In genomic region chr1:36369472-36369871, GRCh38 we compare ENCODE assay signal across 10 cellular contexts. TPM values are rescaled to one million over a fixed set of nuclear protein-coding genes. Genes with fewer than 3 reads are reported as not detected.
DNase-seq lines count a peak whose midpoint lies in the region; ATAC-seq, FAIRE-seq and TF ChIP-seq lines count a peak whose summit lies in the region.
"Had no signal": no experiment of that assay in that cellular context is flagged by ENCODE, and none has a peak within 500 bp of the region (broad histone marks: within the 10 kb centered on the region; RNA-seq: fewer than 3 reads in every experiment).

No MANE protein-coding gene starts in this region.

- H3K4me3 ChIP-seq in astrocyte (ENCODE audit: insufficient read depth, low read depth, low read length): no peak overlapping the region
- no peak overlapping the region for H3K4me3 ChIP-seq in subcutaneous abdominal adipose tissue (ENCODE audit: low read depth in 1 of 5, low read length in 5 of 5)
- H3K4me3 ChIP-seq in upper lobe of right lung: no peak overlapping the region
- H3K4me3 ChIP-seq: skin epidermis had no signal

- no peak overlapping the region for H3K4me3 Mint-ChIP-seq in activated CD8-positive, alpha-beta memory T cell treated with anti-CD3 and anti-CD28 coated beads, Interleukin-2, amount 10 ng/mL, durations not matched to agents 7 days and 5 days
- H3K4me3 Mint-ChIP-seq in astrocyte (ENCODE audit: unreplicated experiment): peak overlapping the region; percentile 48

- no peak overlapping the region for H2AFZ ChIP-seq in astrocyte (ENCODE audit: low read depth, low read length)

- no peaks in the 10 kb centered on the region for H3K27me3 Mint-ChIP-seq in activated CD8-positive, alpha-beta memory T cell treated with anti-CD3 and anti-CD28 coated beads, Interleukin-2, amount 10 ng/mL, durations not matched to agents 7 days and 5 days
- no peaks in the 10 kb centered on the region for H3K27me3 Mint-ChIP-seq in astrocyte (ENCODE audit: low read depth, unreplicated experiment)

- no peaks in the 10 kb centered on the region for H3K9me3 ChIP-seq in KOPT-K1 (ENCODE audit: insufficient read depth, low read length, poor library complexity, severe bottlenecking)
- H3K9me3 ChIP-seq in astrocyte (ENCODE audit: insufficient read depth, low read depth, low read length): no peaks in the 10 kb centered on the region
- no peaks in the 10 kb centered on the region for H3K9me3 ChIP-seq in subcutaneous abdominal adipose tissue (ENCODE audit: control insufficient read depth in 5 of 5, low read length in 5 of 5)
- H3K9me3 ChIP-seq in upper lobe of right lung: no peaks in the 10 kb centered on the region

- peaks cover 8% of the 10 kb centered on the region for H3K36me3 Mint-ChIP-seq in activated CD8-positive, alpha-beta memory T cell treated with anti-CD3 and anti-CD28 coated beads, Interleukin-2, amount 10 ng/mL, durations not matched to agents 7 days and 5 days
- peaks cover 4% of the 10 kb centered on the region for H3K36me3 Mint-ChIP-seq in astrocyte (ENCODE audit: low read depth, unreplicated experiment)

- peaks cover 4% of the 10 kb centered on the region; the same call in 1 of the 2 replicates for H3K36me3 ChIP-seq in KOPT-K1 (ENCODE audit: insufficient read depth, low read length)
- peaks cover 3% of the 10 kb centered on the region for H3K36me3 ChIP-seq in astrocyte (ENCODE audit: insufficient read depth, low read length)
- peaks cover 0 to 18% (median 15%) of the 10 kb centered on the region in 5 donors for H3K36me3 ChIP-seq in subcutaneous abdominal adipose tissue (ENCODE audit: control insufficient read depth in 5 of 5, insufficient read depth in 5 of 5, low read length in 5 of 5)
- H3K36me3 ChIP-seq in upper lobe of right lung: no peaks in the 10 kb centered on the region

- H3K9ac ChIP-seq in astrocyte (ENCODE audit: low read length): no peak overlapping the region
- H3K9ac ChIP-seq in subcutaneous abdominal adipose tissue (ENCODE audit: low read length in 5 of 5): no peak overlapping the region

- H3K4me2 ChIP-seq in astrocyte (ENCODE audit: low read length): no peak overlapping the region

- no peaks in the 10 kb centered on the region for H3K9me3 Mint-ChIP-seq in activated CD8-positive, alpha-beta memory T cell treated with anti-CD3 and anti-CD28 coated beads, Interleukin-2, amount 10 ng/mL, durations not matched to agents 7 days and 5 days (ENCODE audit: low read depth)
- no peaks in the 10 kb centered on the region for H3K9me3 Mint-ChIP-seq in astrocyte (ENCODE audit: unreplicated experiment)
- H3K9me3 Mint-ChIP-seq: neural crest cell had no signal

- H3K27ac Mint-ChIP-seq in activated CD8-positive, alpha-beta memory T cell treated with anti-CD3 and anti-CD28 coated beads, Interleukin-2, amount 10 ng/mL, durations not matched to agents 7 days and 5 days: peak overlapping the region; percentile 71
- H3K27ac Mint-ChIP-seq in astrocyte (ENCODE audit: unreplicated experiment): no peak overlapping the region

- peaks cover 69% of the 10 kb centered on the region for H3K4me1 Mint-ChIP-seq in activated CD8-positive, alpha-beta memory T cell treated with anti-CD3 and anti-CD28 coated beads, Interleukin-2, amount 10 ng/mL, durations not matched to agents 7 days and 5 days
- peaks cover 66% of the 10 kb centered on the region for H3K4me1 Mint-ChIP-seq in astrocyte (ENCODE audit: low read depth, unreplicated experiment)

- H4K20me1 ChIP-seq in astrocyte (ENCODE audit: insufficient read depth, low read length): peaks cover 48% of the 10 kb centered on the region

- H3K79me2 ChIP-seq in astrocyte (ENCODE audit: insufficient read depth, low read length): peaks cover 75% of the 10 kb centered on the region

- CTCF ChIA-PET in activated CD8-positive, alpha-beta memory T cell treated with anti-CD3 and anti-CD28 coated beads, Interleukin-2, amount 10 ng/mL, durations not matched to agents 7 days and 5 days (lab: Charles Lee): interaction anchor here (0.6 to 4.8 kb wide), 21 partner anchors 8 to 270 kb away, joined by 3 to 45 read pairs (median 5); partner anchors contain the start of genes EVA1B, LSM10, STK40 and TRAPPC3

- ATAC-seq in activated CD8-positive, alpha-beta memory T cell treated with anti-CD3 and anti-CD28 coated beads, Interleukin-2, amount 10 ng/mL, durations not matched to agents 7 days and 5 days: no peak
- ATAC-seq in HG03565 (IDR thresholded peaks at IDR 0.05; ENCODE audit: unreplicated experiment) (no peak), upper lobe of right lung (no peak)

- H3K27me3 ChIP-seq in astrocyte (ENCODE audit: insufficient read depth, low read length) (no peaks in the 10 kb centered on the region), subcutaneous abdominal adipose tissue (ENCODE audit: control insufficient read depth in 5 of 5, insufficient read depth in 4 of 5, low read length in 5 of 5) (no peaks in the 10 kb centered on the region), upper lobe of right lung (no peaks in the 10 kb centered on the region)

- FAIRE-seq in astrocyte (lab: Jason Lieb, UNC): no peak

- H3K27ac ChIP-seq in KOPT-K1 (ENCODE audit: low read depth, low read length, poor library complexity, severe bottlenecking) (peak overlapping the region; percentile 1), astrocyte (ENCODE audit: low read depth, low read length) (no peak overlapping the region), subcutaneous abdominal adipose tissue (ENCODE audit: low read depth, low read length) (peak overlapping the region; percentile 46), upper lobe of right lung (no peak overlapping the region)

- H3K4me1 ChIP-seq in astrocyte (ENCODE audit: insufficient read depth, low read length) (peaks cover 50% of the 10 kb centered on the region), subcutaneous abdominal adipose tissue (ENCODE audit: control insufficient read depth in 5 of 5, insufficient read depth in 5 of 5, low read length in 5 of 5) (peaks cover 23 to 62% (median 62%) of the 10 kb centered on the region in 5 donors), upper lobe of right lung (peaks cover 74% of the 10 kb centered on the region)

- DNase-seq in activated CD8-positive, alpha-beta memory T cell treated with anti-CD3 and anti-CD28 coated beads, Interleukin-2, amount 10 ng/mL, durations not matched to agents 7 days and 5 days: no peak
- no peak for DNase-seq in activated CD8-positive, alpha-beta memory T cell treated with anti-CD3 and anti-CD28 coated beads, Interleukin-2, amount 50 U/mL, for 48 hours
- DNase-seq in astrocyte (ENCODE audit: low read depth) (no peak), AG08395 (ENCODE audit: low spot score) (no peak), upper lobe of right lung (no peak)

- no peak for TF ChIP-seq CTCF in astrocyte (IDR thresholded peaks at IDR 0.05; ENCODE audit: insufficient read depth, low read depth, low read length)
- no peak for TF ChIP-seq CTCF in upper lobe of right lung (IDR thresholded peaks at IDR 0.05)

- intact Hi-C loops in upper lobe of right lung (cut with DNase I): no loop called here

RNA-seq across cellular contexts. Expression of gene STK40, which starts 16.3 kb away (rescaled TPM):
- 10 to 100 TPM; 67.0 to 73.2 TPM for total RNA-seq in activated CD8-positive, alpha-beta memory T cell treated with anti-CD3 and anti-CD28 coated beads, Interleukin-2, amount 10 ng/mL, durations not matched to agents 7 days and 5 days
- 69.6 and 71.1 TPM in 2 replicates for total RNA-seq in astrocyte
- total RNA-seq in upper lobe of right lung: 78.9 TPM

RNA-seq across cellular contexts. Expression of gene LSM10, which starts 28.2 kb away (rescaled TPM):
- total RNA-seq in activated CD8-positive, alpha-beta memory T cell treated with anti-CD3 and anti-CD28 coated beads, Interleukin-2, amount 10 ng/mL, durations not matched to agents 7 days and 5 days: 10 to 100 TPM; 48.9 to 63.8 TPM
- total RNA-seq in astrocyte: 48.9 and 53.5 TPM in 2 replicates
- total RNA-seq in upper lobe of right lung: 39.4 TPM

RNA-seq across cellular contexts. Expression of gene EVA1B, which starts 46.0 kb away (rescaled TPM):
- 10 to 100 TPM; 16.4 to 23.9 TPM for total RNA-seq in activated CD8-positive, alpha-beta memory T cell treated with anti-CD3 and anti-CD28 coated beads, Interleukin-2, amount 10 ng/mL, durations not matched to agents 7 days and 5 days
- 57.3 and 63.0 TPM in 2 replicates for total RNA-seq in astrocyte
- total RNA-seq in upper lobe of right lung: 27.2 TPM

Comparison
In these comparisons a context has a peak if more than half of its experiments do, and no peak if none do; other contexts are left out.
1. H3K27ac ChIP-seq: peak in KOPT-K1 (single experiment) and subcutaneous abdominal adipose tissue (single experiment); none in astrocyte (single experiment) and upper lobe of right lung (single experiment).